14 cellular contexts compared by ENCODE assay signal in the genomic region with DNA sequence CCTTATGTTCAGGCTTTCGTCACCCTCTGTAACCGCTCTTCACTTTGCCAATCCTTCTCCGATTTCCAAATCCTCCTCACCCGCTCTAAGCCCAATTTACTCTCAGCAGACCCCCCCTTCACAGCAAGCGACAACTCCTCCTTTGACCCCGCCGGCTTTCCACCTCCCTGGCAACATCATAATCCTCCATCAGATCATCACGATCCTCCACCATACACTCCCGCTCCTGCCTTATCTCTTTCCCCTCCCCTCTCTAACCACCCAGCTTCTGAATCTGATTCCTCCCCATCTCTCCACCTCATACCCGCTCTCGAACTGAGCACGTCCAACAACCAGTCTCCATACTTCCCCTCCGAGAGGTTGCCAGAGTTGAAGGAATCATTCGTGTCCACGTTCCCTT.
DNase-seq lines count a peak whose midpoint lies in the region; ATAC-seq and TF ChIP-seq lines count a peak whose summit lies in the region.
"Had no signal": no experiment of that assay in that cellular context is flagged by ENCODE, and none has a peak within 500 bp of the region (broad histone marks: within the 10 kb centered on the region; RNA-seq: fewer than 3 reads in every experiment).

No MANE protein-coding gene starts in this region.

- ATAC-seq in HG02610 (IDR thresholded peaks at IDR 0.05; ENCODE audit: unreplicated experiment) = no peak
- ATAC-seq: HepG2 had no signal

- H3K4me3 Mint-ChIP-seq in activated naive CD4-positive, alpha-beta T cell treated with anti-CD3 and anti-CD28 coated beads, Interleukin-2, amount 50 U/mL, for 24 hours = no peak overlapping the region

- no peaks in the 10 kb centered on the region for H3K27me3 ChIP-seq in WERI-Rb-1 (ENCODE audit: insufficient read depth, low read depth, severe bottlenecking)
- H3K27me3 ChIP-seq: BLaER1 treated with 17β-estradiol and CSF1 and Interleukin-3, amounts not matched to agents 10 nM and 100 nM had no signal

- H3K27me3 Mint-ChIP-seq in activated naive CD4-positive, alpha-beta T cell treated with anti-CD3 and anti-CD28 coated beads, Interleukin-2, amount 50 U/mL, for 24 hours = no peaks in the 10 kb centered on the region

- H3K36me3 Mint-ChIP-seq in activated naive CD4-positive, alpha-beta T cell treated with anti-CD3 and anti-CD28 coated beads, Interleukin-2, amount 50 U/mL, for 24 hours = no peaks in the 10 kb centered on the region

- H3K4me1 Mint-ChIP-seq in activated naive CD4-positive, alpha-beta T cell treated with anti-CD3 and anti-CD28 coated beads, Interleukin-2, amount 50 U/mL, for 24 hours = peaks cover 5% of the 10 kb centered on the region

- H3K9me3 Mint-ChIP-seq in activated naive CD4-positive, alpha-beta T cell treated with anti-CD3 and anti-CD28 coated beads, Interleukin-2, amount 50 U/mL, for 24 hours = no peaks in the 10 kb centered on the region
- H3K9me3 Mint-ChIP-seq: CD4-positive, CD25-positive, alpha-beta regulatory T cell had no signal

- H3K27ac Mint-ChIP-seq in activated naive CD4-positive, alpha-beta T cell treated with anti-CD3 and anti-CD28 coated beads, Interleukin-2, amount 50 U/mL, for 24 hours = peak overlapping the region; percentile 8

- H3K9me3 ChIP-seq in WERI-Rb-1 (ENCODE audit: severe bottlenecking) = no peaks in the 10 kb centered on the region
- H3K9me3 ChIP-seq: HAP-1 had no signal

- no peak for TF ChIP-seq CTCF in WERI-Rb-1 (IDR thresholded peaks at IDR 0.05; ENCODE audit: low read depth, low read length)

- no peak for DNase-seq in activated naive CD4-positive, alpha-beta T cell (lab: John Stamatoyannopoulos, UW)
- DNase-seq in WERI-Rb-1 (peak; percentile 54), fibroblast of peridontal ligament (ENCODE audit: extremely low read depth) (peak; percentile 46), GM19240 (ENCODE audit: insufficient read length, low spot score) (no peak), AG08396 (ENCODE audit: low spot score) (no peak)
- DNase-seq: 8988T; CD4-positive, CD25-positive, alpha-beta regulatory T cell; DMS53; GF-D8 had no signal

- H3K36me3 ChIP-seq in WERI-Rb-1 = no peaks in the 10 kb centered on the region
- H3K36me3 ChIP-seq: BLaER1 treated with 17β-estradiol and CSF1 and Interleukin-3, amounts not matched to agents 10 nM and 100 nM; HAP-1 had no signal

- no peak overlapping the region for H3K27ac ChIP-seq in WERI-Rb-1
- H3K27ac ChIP-seq: BLaER1 treated with 17β-estradiol and CSF1 and Interleukin-3, amounts not matched to agents 10 nM and 100 nM had no signal

- H3K4me3 ChIP-seq in WERI-Rb-1 (ENCODE audit: low read depth, low read length) = no peak overlapping the region
- H3K4me3 ChIP-seq: BLaER1 treated with 17β-estradiol and CSF1 and Interleukin-3, amounts not matched to agents 10 nM and 100 nM; HAP-1 had no signal

Comparison
In these comparisons a context has a peak if more than half of its experiments do, and no peak if none do; other contexts are left out.
1. DNase-seq: peak in WERI-Rb-1 (single experiment) and fibroblast of peridontal ligament (single experiment); none in activated naive CD4-positive, alpha-beta T cell (0 of 4), GM19240 (single experiment) and AG08396 (single experiment).